Comparison of ENCODE assay signal across 25 cellular contexts in genomic region chr21:16159971-16160350, GRCh38.
"Had no signal": no experiment of that assay in that cellular context is flagged by ENCODE, and none has a peak within 500 bp of the region (broad histone marks: within the 10 kb centered on the region; RNA-seq: fewer than 3 reads in every experiment).

No MANE protein-coding gene starts in this region.

- H3K36me3 ChIP-seq: gastroesophageal sphincter, left ventricle myocardium inferior, right atrium auricular region, sigmoid colon, stomach, thoracic aorta had no signal

- H3K4me3 ChIP-seq: dorsolateral prefrontal cortex, gastroesophageal sphincter, left ventricle myocardium inferior, lung, right atrium auricular region, sigmoid colon, skin epidermis, stomach had no signal

- H3K4me1 ChIP-seq: gastroesophageal sphincter, left ventricle myocardium inferior, right atrium auricular region, sigmoid colon, stomach had no signal

- H3K9me3 ChIP-seq: gastroesophageal sphincter, left ventricle myocardium inferior, right atrium auricular region, sigmoid colon, stomach, thoracic aorta had no signal

- H3K4me1 Mint-ChIP-seq: immature natural killer cell; stimulated activated naive B cell treated with anti-CD40 and anti-IgM and Interleukin-4, amounts not matched to agents 10 μg/mL and 1 μg/mL and 100 μg/mL, for 72 hours had no signal

- H3K27ac ChIP-seq: gastroesophageal sphincter, left ventricle myocardium inferior, right atrium auricular region, sigmoid colon, stomach had no signal

- ATAC-seq: esophagus mucosa; gastroesophageal sphincter; left cardiac atrium; natural killer cell treated with Interleukin-12 subunit alpha and Interleukin-12 subunit beta and Interleukin-15 and Interleukin-18, amount 100 ng/mL, for 72 hours; stimulated activated naive B cell treated with anti-CD40 and anti-IgM and Interleukin-4, amounts not matched to agents 10 μg/mL and 1 μg/mL and 100 μg/mL, for 72 hours had no signal

- H3K4me3 Mint-ChIP-seq: immature natural killer cell; natural killer cell treated with Interleukin-12 subunit alpha and Interleukin-12 subunit beta and Interleukin-15 and Interleukin-18, amount 100 ng/mL, for 72 hours; stimulated activated naive B cell treated with anti-CD40 and anti-IgM and Interleukin-4, amounts not matched to agents 10 μg/mL and 1 μg/mL and 100 μg/mL, for 72 hours had no signal

- H3K27ac Mint-ChIP-seq: immature natural killer cell; natural killer cell treated with Interleukin-12 subunit alpha and Interleukin-12 subunit beta and Interleukin-15 and Interleukin-18, amount 100 ng/mL, for 72 hours; stimulated activated naive B cell treated with anti-CD40 and anti-IgM and Interleukin-4, amounts not matched to agents 10 μg/mL and 1 μg/mL and 100 μg/mL, for 72 hours had no signal

- H3K27me3 Mint-ChIP-seq: natural killer cell treated with Interleukin-12 subunit alpha and Interleukin-12 subunit beta and Interleukin-15 and Interleukin-18, amount 100 ng/mL, for 72 hours; stimulated activated naive B cell treated with anti-CD40 and anti-IgM and Interleukin-4, amounts not matched to agents 10 μg/mL and 1 μg/mL and 100 μg/mL, for 72 hours had no signal

- H3K9me3 Mint-ChIP-seq: natural killer cell treated with Interleukin-12 subunit alpha and Interleukin-12 subunit beta and Interleukin-15 and Interleukin-18, amount 100 ng/mL, for 72 hours; stimulated activated naive B cell treated with anti-CD40 and anti-IgM and Interleukin-4, amounts not matched to agents 10 μg/mL and 1 μg/mL and 100 μg/mL, for 72 hours had no signal

- H3K27me3 ChIP-seq: dorsolateral prefrontal cortex, gastroesophageal sphincter, right atrium auricular region, sigmoid colon, stomach had no signal

- FAIRE-seq: kidney had no signal

- H3K36me3 Mint-ChIP-seq: immature natural killer cell; natural killer cell treated with Interleukin-12 subunit alpha and Interleukin-12 subunit beta and Interleukin-15 and Interleukin-18, amount 100 ng/mL, for 72 hours; stimulated activated naive B cell treated with anti-CD40 and anti-IgM and Interleukin-4, amounts not matched to agents 10 μg/mL and 1 μg/mL and 100 μg/mL, for 72 hours had no signal

- DNase-seq: cortex of kidney; dorsolateral prefrontal cortex; effector CD8-positive, alpha-beta T cell; foreskin fibroblast; glutamatergic neuron; immature natural killer cell; kidney; left cardiac atrium; left ventricle myocardium inferior; mesenchymal stem cell; midbrain; sigmoid colon; stimulated activated CD4-positive, alpha-beta T cell treated with anti-CD3 and anti-CD28 coated beads, Interleukin-2, amount 100 ng/mL, for 24 hours; stimulated activated CD4-positive, alpha-beta T cell treated with anti-CD3 and anti-CD28 coated beads, Interleukin-4, amount 100 ng/mL, for 4 hours; stimulated activated naive B cell treated with anti-CD40 and anti-IgM and Interleukin-4, amounts not matched to agents 10 μg/mL and 1 μg/mL and 100 μg/mL, for 72 hours; stomach; substantia nigra; trophoblast cell had no signal
